ENCODE assay signal across 2 cellular contexts in genomic region chr17:40822132-40822812, GRCh38.
TF ChIP-seq lines count a peak whose summit lies in the region.

Gene KRT10 (minus strand): TSS chr17:40822614. CDS start chr17:40822585, 29 bp downstream.

TF ChIP-seq in A549, 52 proteins besides CTCF, POLR2A, EP300 and RAD21:
- TF ChIP-seq ZFP36 (IDR thresholded peaks at IDR 0.05; ENCODE audit: borderline replicate concordance, partially characterized antibody) (no peak), MAFK (IDR thresholded peaks at IDR 0.05; ENCODE audit: partially characterized antibody) (peak; percentile 84)
- TF ChIP-seq, protein P1, sequence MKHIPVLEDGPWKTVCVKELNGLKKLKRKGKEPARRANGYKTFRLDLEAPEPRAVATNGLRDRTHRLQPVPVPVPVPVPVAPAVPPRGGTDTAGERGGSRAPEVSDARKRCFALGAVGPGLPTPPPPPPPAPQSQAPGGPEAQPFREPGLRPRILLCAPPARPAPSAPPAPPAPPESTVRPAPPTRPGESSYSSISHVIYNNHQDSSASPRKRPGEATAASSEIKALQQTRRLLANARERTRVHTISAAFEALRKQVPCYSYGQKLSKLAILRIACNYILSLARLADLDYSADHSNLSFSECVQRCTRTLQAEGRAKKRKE (CRISPR knock-in tag; IDR thresholded peaks at IDR 0.05; ENCODE audit: low read depth) = no peak
- TF ChIP-seq, protein P2, sequence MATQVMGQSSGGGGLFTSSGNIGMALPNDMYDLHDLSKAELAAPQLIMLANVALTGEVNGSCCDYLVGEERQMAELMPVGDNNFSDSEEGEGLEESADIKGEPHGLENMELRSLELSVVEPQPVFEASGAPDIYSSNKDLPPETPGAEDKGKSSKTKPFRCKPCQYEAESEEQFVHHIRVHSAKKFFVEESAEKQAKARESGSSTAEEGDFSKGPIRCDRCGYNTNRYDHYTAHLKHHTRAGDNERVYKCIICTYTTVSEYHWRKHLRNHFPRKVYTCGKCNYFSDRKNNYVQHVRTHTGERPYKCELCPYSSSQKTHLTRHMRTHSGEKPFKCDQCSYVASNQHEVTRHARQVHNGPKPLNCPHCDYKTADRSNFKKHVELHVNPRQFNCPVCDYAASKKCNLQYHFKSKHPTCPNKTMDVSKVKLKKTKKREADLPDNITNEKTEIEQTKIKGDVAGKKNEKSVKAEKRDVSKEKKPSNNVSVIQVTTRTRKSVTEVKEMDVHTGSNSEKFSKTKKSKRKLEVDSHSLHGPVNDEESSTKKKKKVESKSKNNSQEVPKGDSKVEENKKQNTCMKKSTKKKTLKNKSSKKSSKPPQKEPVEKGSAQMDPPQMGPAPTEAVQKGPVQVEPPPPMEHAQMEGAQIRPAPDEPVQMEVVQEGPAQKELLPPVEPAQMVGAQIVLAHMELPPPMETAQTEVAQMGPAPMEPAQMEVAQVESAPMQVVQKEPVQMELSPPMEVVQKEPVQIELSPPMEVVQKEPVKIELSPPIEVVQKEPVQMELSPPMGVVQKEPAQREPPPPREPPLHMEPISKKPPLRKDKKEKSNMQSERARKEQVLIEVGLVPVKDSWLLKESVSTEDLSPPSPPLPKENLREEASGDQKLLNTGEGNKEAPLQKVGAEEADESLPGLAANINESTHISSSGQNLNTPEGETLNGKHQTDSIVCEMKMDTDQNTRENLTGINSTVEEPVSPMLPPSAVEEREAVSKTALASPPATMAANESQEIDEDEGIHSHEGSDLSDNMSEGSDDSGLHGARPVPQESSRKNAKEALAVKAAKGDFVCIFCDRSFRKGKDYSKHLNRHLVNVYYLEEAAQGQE (IDR thresholded peaks at IDR 0.05) = peak; percentile 53
TF ChIP-seq in A549: peak in this region for 2.

TF ChIP-seq in IMR-90, 13 proteins besides CTCF, POLR2A, EP300 and RAD21:
- peak; percentile 41; the same call in 1 of the 2 replicates for TF ChIP-seq MAFK (IDR thresholded peaks at IDR 0.05; ENCODE audit: low read depth, low read length)
- no peak for TF ChIP-seq MAZ (IDR thresholded peaks at IDR 0.05; ENCODE audit: borderline replicate concordance, low read depth, low read length)
